Comparison of ENCODE assay signal across 28 cellular contexts in genomic region chr4:7172508-7172907, GRCh38. TPM values are rescaled to one million over a fixed set of nuclear protein-coding genes. Genes with fewer than 3 reads are reported as not detected.
DNase-seq lines count a peak whose midpoint lies in the region; TF ChIP-seq lines count a peak whose summit lies in the region.
"Had no signal": no experiment of that assay in that cellular context is flagged by ENCODE, and none has a peak within 500 bp of the region (broad histone marks: within the 10 kb centered on the region; RNA-seq: fewer than 3 reads in every experiment).

No MANE protein-coding gene starts in this region.

- H3K36me3 Mint-ChIP-seq in nephron progenitor cell (ENCODE audit: low read depth), result peaks cover 8% of the 10 kb centered on the region
- H3K36me3 Mint-ChIP-seq: CD8-positive, alpha-beta T cell had no signal

- H3K9me3 Mint-ChIP-seq in nephron progenitor cell, result peaks cover 13% of the 10 kb centered on the region
- H3K9me3 Mint-ChIP-seq: CD8-positive, alpha-beta T cell had no signal

- H4K20me1 ChIP-seq in BLaER1 treated with 17β-estradiol and CSF1 and Interleukin-3, amounts not matched to agents 10 nM and 100 nM, result no peaks in the 10 kb centered on the region; a peak in 1 of 22 replicates
- H4K20me1 ChIP-seq in Karpas-422 (ENCODE audit: insufficient read depth, low read depth, low read length), result no peaks in the 10 kb centered on the region

- no peak overlapping the region for H3K4me3 Mint-ChIP-seq in nephron progenitor cell
- H3K4me3 Mint-ChIP-seq: CD8-positive, alpha-beta T cell had no signal

- peak overlapping the region; percentile 61 for H3K27ac Mint-ChIP-seq in nephron progenitor cell
- H3K27ac Mint-ChIP-seq: CD8-positive, alpha-beta T cell had no signal

- no peak overlapping the region for H3K4me3 ChIP-seq in BLaER1 treated with 17β-estradiol and CSF1 and Interleukin-3, amounts not matched to agents 10 nM and 100 nM
- H3K4me3 ChIP-seq in Karpas-422 (ENCODE audit: low read length), result peak overlapping the region; percentile 32; the same call in 1 of the 2 replicates
- no peak overlapping the region for H3K4me3 ChIP-seq in sigmoid colon
- H3K4me3 ChIP-seq: A549, SJSA1 had no signal

- H3K9me3 ChIP-seq in BLaER1 treated with 17β-estradiol and CSF1 and Interleukin-3, amounts not matched to agents 10 nM and 100 nM (replicated peaks in 1 of 11), result no peaks in the 10 kb centered on the region
- H3K9me3 ChIP-seq in Karpas-422 (ENCODE audit: low read length), result no peaks in the 10 kb centered on the region
- H3K9me3 ChIP-seq in sigmoid colon, result no peaks in the 10 kb centered on the region
- H3K9me3 ChIP-seq: A549, Caco-2, SJSA1 had no signal

- peaks cover 12% of the 10 kb centered on the region for H3K27me3 Mint-ChIP-seq in nephron progenitor cell (ENCODE audit: low read depth, poor library complexity)

- H2AFZ ChIP-seq in Karpas-422 (ENCODE audit: low read length), result no peak overlapping the region

- H3K27ac ChIP-seq in BLaER1 treated with 17β-estradiol and CSF1 and Interleukin-3, amounts not matched to agents 10 nM and 100 nM, result peak overlapping the region in 1 of 11 experiments; percentile 0; a peak in 1 of 22 replicates
- H3K27ac ChIP-seq in Karpas-422 (ENCODE audit: low read length) (peak overlapping the region; percentile 95), sigmoid colon (no peak overlapping the region)
- H3K27ac ChIP-seq: A549, C4-2B, SJSA1 had no signal

- DNase-seq in Karpas-422 (no peak), nephron progenitor cell (no peak), sigmoid colon (peak; percentile 25), DMS 273 (lab: John Stamatoyannopoulos, UW; ENCODE audit: unreplicated experiment) (no peak), cerebellar nuclear complex (lab: John Stamatoyannopoulos, UW) (no peak)
- no peak for DNase-seq in stimulated activated CD4-positive, alpha-beta T cell treated with anti-CD3 and anti-CD28 coated beads, Interleukin-4, amount 100 ng/mL, for 24 hours
- DNase-seq: AML-193; CD8-positive, alpha-beta T cell; DMS 273 treated with DMSO at 0.1 percent for 48 hours; DMS79; GF-D8; GOT3; HCEC 1CT; MV-4-11; NCI-H1105; NCI-H1436 treated with DMSO at 0.1 percent for 48 hours; NCI-H187 treated with DMSO at 0.1 percent for 48 hours; NCI-H446 treated with DMSO at 0.1 percent for 48 hours; NCI-H526; NCI-H82; NK-92 treated with Interleukin-12 subunit alpha and Interleukin-12 subunit beta, amount 100 ng/mL, for 24 hours; PC-3 had no signal

- TF ChIP-seq POLR2A in sigmoid colon (IDR thresholded peaks at IDR 0.05), result no peak

- H3K79me2 ChIP-seq in Karpas-422 (ENCODE audit: low read length), result no peaks in the 10 kb centered on the region

- no peak for TF ChIP-seq CTCF in nephron progenitor cell (IDR thresholded peaks at IDR 0.05)
- no peak for TF ChIP-seq CTCF in sigmoid colon (IDR thresholded peaks at IDR 0.05)

- H3K4me1 ChIP-seq in BLaER1 treated with 17β-estradiol and CSF1 and Interleukin-3, amounts not matched to agents 10 nM and 100 nM, result peaks cover 10 to 65% (median 52%) of the 10 kb centered on the region in 10 experiments; a peak in 19 of 20 replicates
- H3K4me1 ChIP-seq in Karpas-422 (ENCODE audit: low read length) (peaks cover 82% of the 10 kb centered on the region), sigmoid colon (no peaks in the 10 kb centered on the region)
- H3K4me1 ChIP-seq: A549, SJSA1 had no signal

- H3K9me2 ChIP-seq in Karpas-422 (replicated peaks; ENCODE audit: insufficient read depth, low read length), result no peaks in the 10 kb centered on the region

- H3K27me3 ChIP-seq in BLaER1 treated with 17β-estradiol and CSF1 and Interleukin-3, amounts not matched to agents 10 nM and 100 nM, result no peaks in the 10 kb centered on the region
- no peaks in the 10 kb centered on the region for H3K27me3 ChIP-seq in Karpas-422 (ENCODE audit: low read length)
- no peaks in the 10 kb centered on the region for H3K27me3 ChIP-seq in sigmoid colon
- H3K27me3 ChIP-seq: SJSA1 had no signal

- TF ChIP-seq EP300 in sigmoid colon (IDR thresholded peaks at IDR 0.05), result no peak

- H3K36me3 ChIP-seq in BLaER1 treated with 17β-estradiol and CSF1 and Interleukin-3, amounts not matched to agents 10 nM and 100 nM, result no peaks in the 10 kb centered on the region
- no peaks in the 10 kb centered on the region for H3K36me3 ChIP-seq in Karpas-422 (ENCODE audit: insufficient read depth, low read length)
- no peaks in the 10 kb centered on the region for H3K36me3 ChIP-seq in sigmoid colon
- H3K36me3 ChIP-seq: SJSA1 had no signal

- no peak overlapping the region for H3K9ac ChIP-seq in BLaER1 treated with 17β-estradiol and CSF1 and Interleukin-3, amounts not matched to agents 10 nM and 100 nM
- H3K9ac ChIP-seq in Karpas-422 (ENCODE audit: low read length), result peak overlapping the region; percentile 47

- 91 to 92% methylated on average over 6 of the region's 6 CpGs for WGBS in sigmoid colon, 2 donors

- peaks cover 51% of the 10 kb centered on the region for H3K4me1 Mint-ChIP-seq in nephron progenitor cell

- H3K4me2 ChIP-seq in BLaER1 treated with 17β-estradiol and CSF1 and Interleukin-3, amounts not matched to agents 10 nM and 100 nM, result peak overlapping the region in 8 of 11 experiments; percentile 5 to 89 (median 74); a peak in 10 of 22 replicates
- H3K4me2 ChIP-seq in Karpas-422 (ENCODE audit: low read depth, low read length, poor library complexity, severe bottlenecking), result peak overlapping the region; percentile 68
- H3K4me2 ChIP-seq: A549 had no signal

- intact Hi-C loops in sigmoid colon (cut with DNase I), result no loop called here

RNA-seq across cellular contexts. Expression of gene SORCS2, which starts 19.8 kb away (rescaled TPM):
- not detected in 2 replicates for total RNA-seq in Karpas-422 (2014; rRNA removed; shearing (Covaris generic); ENCODE audit: low replicate concordance)
- total RNA-seq in sigmoid colon, result 1 to 10 TPM; 2.0 to 6.4 (median 4.0) TPM
- polyA plus RNA-seq in sigmoid colon, result 1 to 10 TPM in 1 of 3 donors, not detected in 2; 1.8 TPM
- total RNA-seq: CD8-positive, alpha-beta T cell; MCF 10A had no signal
